In the genomic region with DNA sequence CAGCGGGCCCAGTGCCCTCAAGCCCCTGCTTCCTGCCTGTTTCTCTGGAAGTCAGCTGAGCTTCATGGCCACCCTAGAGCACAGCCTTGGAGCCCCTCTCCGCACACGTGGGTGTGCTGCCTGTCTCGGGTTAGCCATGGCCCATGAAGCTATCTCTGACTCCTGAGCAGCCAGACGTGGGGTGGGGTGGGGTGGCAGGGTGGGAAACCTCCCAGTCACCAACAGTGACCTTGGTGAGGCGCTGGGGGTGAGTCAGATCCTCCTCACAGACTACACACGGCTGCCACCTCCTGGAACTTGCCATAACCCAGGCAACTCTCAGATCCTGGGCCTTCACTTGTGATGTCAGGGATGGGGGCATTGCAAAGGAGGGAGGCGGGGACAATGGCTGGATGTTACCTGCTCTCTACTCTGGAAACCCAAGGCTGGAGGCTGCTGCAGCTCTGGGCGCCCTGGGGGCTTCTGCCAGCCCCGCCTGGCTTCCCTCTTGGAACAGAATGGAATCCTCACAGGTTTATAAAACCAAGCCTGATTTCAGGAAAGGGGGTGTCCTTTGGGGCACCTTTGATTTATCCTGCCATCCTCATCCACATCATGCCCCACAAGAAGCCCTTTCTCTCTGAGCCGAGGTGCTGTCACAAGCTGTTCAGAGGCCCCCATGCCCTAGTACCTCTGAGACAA, we compare ENCODE assay signal across 8 cellular contexts.
DNase-seq lines count a peak whose midpoint lies in the region; ATAC-seq, FAIRE-seq and TF ChIP-seq lines count a peak whose summit lies in the region.

No MANE protein-coding gene starts in this region.

- no peak for FAIRE-seq in D721Med (lab: Jason Lieb, UNC)

- H3K4me1 ChIP-seq in psoas muscle (peaks cover 47% of the 10 kb centered on the region), OCI-LY7 (ENCODE audit: insufficient read depth, low read length, poor library complexity, severe bottlenecking) (no peaks in the 10 kb centered on the region)

- BruUV-seq in OCI-LY7 (replicated peaks; lab: Mats Ljungman, UMichigan) = no TSS peak

- no peak overlapping the region for H3K4me3 ChIP-seq in HFF-Myc (replicated peaks; ENCODE audit: low read depth, low read length)
- H3K4me3 ChIP-seq in foreskin fibroblast (ENCODE audit: low read depth in 1 of 2, low read length in 2 of 2) = no peak overlapping the region
- H3K4me3 ChIP-seq in psoas muscle = no peak overlapping the region
- H3K4me3 ChIP-seq in OCI-LY7 (ENCODE audit: low read depth, low read length, poor library complexity, severe bottlenecking) = no peak overlapping the region

- TF ChIP-seq CTCF in D721Med (IDR thresholded peaks at IDR 0.05; ENCODE audit: insufficient read depth, missing control alignments) (peak; percentile 23), HFF-Myc (IDR thresholded peaks at IDR 0.05; ENCODE audit: low read depth, low read length, missing control alignments) (peak; percentile 69), foreskin fibroblast (IDR thresholded peaks at IDR 0.05; ENCODE audit: low read depth, low read length) (peak; percentile 83), psoas muscle (IDR thresholded peaks at IDR 0.05) (peak; percentile 30), OCI-LY7 (conservative IDR thresholded peaks at IDR 0.05; ENCODE audit: low read length) (no peak)

- H3K4me2 ChIP-seq in OCI-LY7 (ENCODE audit: low read length) = no peak overlapping the region

- no peaks in the 10 kb centered on the region for H3K27me3 ChIP-seq in psoas muscle (ENCODE audit: insufficient read depth in 3 of 3, low read length in 2 of 3)

- CTCF ChIA-PET in OCI-LY7 (lab: Charles Lee; ENCODE audit: unreplicated experiment) = no interaction called here

- no peak overlapping the region for H2AFZ ChIP-seq in OCI-LY7 (ENCODE audit: low read length)

- H3K27ac ChIP-seq in psoas muscle (no peak overlapping the region), OCI-LY7 (ENCODE audit: low read depth, low read length, poor library complexity, severe bottlenecking) (no peak overlapping the region)

- intact Hi-C loops in psoas muscle (cut with DNase I) = loop anchor here in 1 of 2 donors (5.0 to 10.0 kb wide), 2 partner anchors 153 to 381 kb away; a partner anchor contains a TSS
- intact Hi-C loops in OCI-LY7 (cut with micrococcal nuclease; ENCODE audit: unreplicated experiment) = no loop called here

- POLR2A ChIA-PET in OCI-LY7 (lab: Charles Lee) = interaction anchor here (0.5 kb wide), 1 partner anchor 445 kb away, joined by 3 read pairs; no protein-coding TSS in a partner anchor

- no peaks in the 10 kb centered on the region for H3K79me2 ChIP-seq in OCI-LY7 (ENCODE audit: insufficient read depth, low read depth, low read length)

- H3K36me3 ChIP-seq in psoas muscle (ENCODE audit: insufficient read depth in 1 of 2, low read depth in 1 of 2) (no peaks in the 10 kb centered on the region), OCI-LY7 (ENCODE audit: insufficient read depth, low read length) (no peaks in the 10 kb centered on the region)

- peak; percentile 73 to 85 (median 80) for ATAC-seq in psoas muscle

- no peaks in the 10 kb centered on the region for H3K9me3 ChIP-seq in psoas muscle
- no peaks in the 10 kb centered on the region for H3K9me3 ChIP-seq in OCI-LY7 (ENCODE audit: low read length)

- no peak for DNase-seq in D721Med (ENCODE audit: insufficient read length, low spot score)
- peak; percentile 59 for DNase-seq in HFF-Myc (ENCODE audit: extremely low read depth, low read depth)
- DNase-seq in T1000 (lab: John Stamatoyannopoulos, UW) = peak; percentile 33
- DNase-seq in foreskin fibroblast = peak; percentile 78 to 91
- DNase-seq in psoas muscle = peak; percentile 70 to 80
- no peak for DNase-seq in activated effector memory CD4-positive, alpha-beta T cell treated with Interleukin-2 at 50 U/mL for 16 hours
- no peak for DNase-seq in OCI-LY7 (ENCODE audit: low spot score)
- DNase-seq in activated CD4-positive, CD25-positive, alpha-beta regulatory T cell (lab: John Stamatoyannopoulos, UW) = no peak

- H4K20me1 ChIP-seq in OCI-LY7 (ENCODE audit: insufficient read depth, low read length) = no peaks in the 10 kb centered on the region

- no peaks in the 10 kb centered on the region for H3K9me2 ChIP-seq in OCI-LY7 (ENCODE audit: insufficient read depth, low read length)

- 62 to 68% (median 62%) methylated on average over 11 of the region's 11 CpGs for WGBS in psoas muscle, 3 donors

Comparison
In these comparisons a context has a peak if more than half of its experiments do, and no peak if none do; other contexts are left out.
1. DNase-seq: peak in HFF-Myc (single experiment), T1000 (single experiment), foreskin fibroblast (2 of 2) and psoas muscle (2 of 2); none in D721Med (single experiment), activated effector memory CD4-positive, alpha-beta T cell treated with Interleukin-2 at 50 U/mL for 16 hours (single experiment), OCI-LY7 (single experiment) and activated CD4-positive, CD25-positive, alpha-beta regulatory T cell (0 of 4).